ENCODE assay signal across 19 cellular contexts in the genomic region with DNA sequence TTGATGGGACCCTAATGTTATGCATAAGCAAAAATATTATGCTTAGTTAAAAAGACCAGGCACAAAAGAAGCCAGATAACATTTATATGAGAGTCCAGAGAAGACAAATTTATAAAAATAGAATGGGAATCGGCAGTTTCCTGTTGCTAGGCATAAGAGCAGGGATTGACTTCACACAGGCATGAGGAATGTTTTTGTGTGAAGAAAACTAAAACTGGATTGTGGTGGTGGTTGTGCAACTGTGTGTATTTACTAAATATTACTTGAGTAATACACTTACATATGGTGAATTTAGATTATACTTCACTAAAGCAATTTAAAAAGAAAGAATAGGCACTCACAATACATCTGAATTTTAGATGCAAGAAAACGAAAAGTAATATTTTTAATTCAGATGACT.
"Had no signal": no experiment of that assay in that cellular context is flagged by ENCODE, and none has a peak within 500 bp of the region (broad histone marks: within the 10 kb centered on the region; RNA-seq: fewer than 3 reads in every experiment).

No MANE protein-coding gene starts in this region.

- DNase-seq: cortex of kidney; effector memory CD4-positive, alpha-beta T cell; foreskin melanocyte; heart left ventricle; hippocampal formation; mammary epithelial cell; mucosa of descending colon; natural killer cell; nucleus accumbens; ovary; sigmoid colon; stimulated activated naive CD4-positive, alpha-beta T cell; stomach; trophoblast cell had no signal

- H3K4me1 Mint-ChIP-seq: natural killer cell, neural crest cell had no signal

- H3K4me3 Mint-ChIP-seq: natural killer cell, neural crest cell had no signal

- H3K36me3 Mint-ChIP-seq: natural killer cell had no signal

- H3K27ac ChIP-seq: heart left ventricle, ovary, right atrium auricular region, sigmoid colon, skin epidermis, stomach had no signal

- H3K27ac Mint-ChIP-seq: natural killer cell had no signal

- ATAC-seq: esophagus mucosa, heart left ventricle, left lobe of liver, mucosa of descending colon, natural killer cell had no signal

- H3K4me3 ChIP-seq: heart left ventricle, mucosa of descending colon, ovary, right atrium auricular region, sigmoid colon, skin epidermis, stomach had no signal

- H3K27me3 ChIP-seq: heart left ventricle, ovary, right atrium auricular region, sigmoid colon, stomach had no signal

- H3K36me3 ChIP-seq: heart left ventricle, ovary, right atrium auricular region, sigmoid colon, stomach had no signal

- H3K4me1 ChIP-seq: heart left ventricle, right atrium auricular region, stomach had no signal

- H3K9me3 ChIP-seq: heart left ventricle, ovary, right atrium auricular region, sigmoid colon, stomach had no signal
